19 cellular contexts compared by ENCODE assay signal in the genomic region with DNA sequence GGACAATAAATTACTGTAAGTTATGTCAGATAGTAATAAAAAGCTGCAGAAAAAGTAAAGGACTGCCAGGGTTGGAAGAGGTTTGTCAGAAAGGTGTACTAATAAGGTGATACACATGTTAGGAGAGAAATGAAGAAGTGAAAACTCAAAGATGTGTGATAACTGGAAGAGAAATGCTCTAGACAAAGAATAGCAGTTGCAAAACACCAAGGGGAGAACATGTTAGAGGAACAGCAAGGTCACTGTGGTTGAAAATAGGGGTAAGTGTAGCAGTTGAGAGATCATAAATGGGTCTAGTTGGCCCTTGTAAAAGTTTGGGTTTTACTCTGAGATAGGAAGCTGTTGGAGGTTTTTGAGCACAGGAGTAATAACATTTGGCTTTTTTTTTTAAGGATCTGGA. TPM values are rescaled to one million over a fixed set of nuclear protein-coding genes. Genes with fewer than 3 reads are reported as not detected.
DNase-seq lines count a peak whose midpoint lies in the region; ATAC-seq, FAIRE-seq and TF ChIP-seq lines count a peak whose summit lies in the region.
"Had no signal": no experiment of that assay in that cellular context is flagged by ENCODE, and none has a peak within 500 bp of the region (broad histone marks: within the 10 kb centered on the region; RNA-seq: fewer than 3 reads in every experiment).

No MANE protein-coding gene starts in this region.

- no peak overlapping the region for H3K14ac ChIP-seq in H9 (ENCODE audit: insufficient read depth, low read length)

- no peak overlapping the region for H2AFZ ChIP-seq in H9 (ENCODE audit: low read length)

- no peak for TF ChIP-seq CTCF in foreskin fibroblast (IDR thresholded peaks at IDR 0.05; ENCODE audit: low read depth, low read length)
- no peak for TF ChIP-seq CTCF in H9 (conservative IDR thresholded peaks at IDR 0.05)

- no peak overlapping the region for H2BK15ac ChIP-seq in H9 (ENCODE audit: low read depth, low read length)

- no peak overlapping the region for H3K23ac ChIP-seq in H9 (ENCODE audit: insufficient read length, low read depth, low read length)

- no peak overlapping the region for H3K4ac ChIP-seq in H9 (ENCODE audit: low read depth, low read length)

- no peaks in the 10 kb centered on the region for H3K23me2 ChIP-seq in H9 (ENCODE audit: insufficient read length, low read depth, low read length, poor library complexity, severe bottlenecking)

- no peak for TF ChIP-seq POLR2A in GM12891 (IDR thresholded peaks at IDR 0.05; ENCODE audit: low read depth, low read length)

- no peak overlapping the region for H3K27ac ChIP-seq in H9 (ENCODE audit: insufficient read length, low read depth, low read length)
- H3K27ac ChIP-seq: ovary had no signal

- no peaks in the 10 kb centered on the region for H3K79me1 ChIP-seq in H9 (ENCODE audit: insufficient read depth, low read depth, low read length, poor library complexity, severe bottlenecking)

- no peak overlapping the region for H3K18ac ChIP-seq in H9 (ENCODE audit: insufficient read length, low read depth, low read length)

- ATAC-seq in GM19372 (IDR thresholded peaks at IDR 0.05; ENCODE audit: low read depth, unreplicated experiment) (peak; percentile 86), HG02642 (IDR thresholded peaks at IDR 0.05; ENCODE audit: poor library complexity, unreplicated experiment) (peak; percentile 81), HG03354 (IDR thresholded peaks at IDR 0.05; ENCODE audit: poor library complexity, severe bottlenecking, unreplicated experiment) (peak; percentile 64)
- ATAC-seq: K562; stimulated activated naive CD8-positive, alpha-beta T cell treated with anti-CD3 and anti-CD28 coated beads, Interleukin-15, amount 100 ng/mL, for 72 hours had no signal

- H3K4me1 Mint-ChIP-seq in activated CD4-positive, alpha-beta T cell treated with anti-CD3 and anti-CD28 coated beads, Interleukin-2, amount 10 ng/mL, durations not matched to agents 24 days and 14 days: no peaks in the 10 kb centered on the region
- H3K4me1 Mint-ChIP-seq in H9: peaks cover 2 to 3% of the 10 kb centered on the region in 2 experiments
- H3K4me1 Mint-ChIP-seq: stimulated activated naive CD8-positive, alpha-beta T cell treated with anti-CD3 and anti-CD28 coated beads, Interleukin-15, amount 100 ng/mL, for 72 hours had no signal

- peaks cover 7% of the 10 kb centered on the region for H3K27me3 Mint-ChIP-seq in activated CD4-positive, alpha-beta T cell treated with anti-CD3 and anti-CD28 coated beads, Interleukin-2, amount 10 ng/mL, durations not matched to agents 24 days and 14 days
- no peaks in the 10 kb centered on the region for H3K27me3 Mint-ChIP-seq in H9 (ENCODE audit: low read depth)
- H3K27me3 Mint-ChIP-seq: stimulated activated naive CD8-positive, alpha-beta T cell treated with anti-CD3 and anti-CD28 coated beads, Interleukin-15, amount 100 ng/mL, for 72 hours had no signal

- no peak overlapping the region for H2BK5ac ChIP-seq in H9 (ENCODE audit: insufficient read length, low read length)

- H3K9ac ChIP-seq in H9 (ENCODE audit: extremely low read depth, insufficient read length, low read length): no peak overlapping the region

- FAIRE-seq in GM12891 (lab: Jason Lieb, UNC): peak; percentile 96
- FAIRE-seq: endometrium, H1, K562 had no signal

- no peaks in the 10 kb centered on the region for H3K9me3 ChIP-seq in H9 (ENCODE audit: control insufficient read depth, low read depth, low read length)
- H3K9me3 ChIP-seq: ovary had no signal

- no peak overlapping the region for H2AK5ac ChIP-seq in H9 (ENCODE audit: insufficient read length, low read length)

- H3K27ac Mint-ChIP-seq in activated CD4-positive, alpha-beta T cell treated with anti-CD3 and anti-CD28 coated beads, Interleukin-2, amount 10 ng/mL, durations not matched to agents 24 days and 14 days: no peak overlapping the region
- no peak overlapping the region for H3K27ac Mint-ChIP-seq in H9
- H3K27ac Mint-ChIP-seq: stimulated activated naive CD8-positive, alpha-beta T cell treated with anti-CD3 and anti-CD28 coated beads, Interleukin-15, amount 100 ng/mL, for 72 hours had no signal

- H2BK20ac ChIP-seq in H9 (ENCODE audit: low read depth, low read length, poor library complexity, severe bottlenecking): no peak overlapping the region

- H2BK12ac ChIP-seq in H9 (ENCODE audit: insufficient read length, low read depth, low read length): no peak overlapping the region

- H3K9me3 Mint-ChIP-seq in activated CD4-positive, alpha-beta T cell treated with anti-CD3 and anti-CD28 coated beads, Interleukin-2, amount 10 ng/mL, durations not matched to agents 24 days and 14 days: no peaks in the 10 kb centered on the region
- no peaks in the 10 kb centered on the region for H3K9me3 Mint-ChIP-seq in H9
- H3K9me3 Mint-ChIP-seq: stimulated activated naive CD8-positive, alpha-beta T cell treated with anti-CD3 and anti-CD28 coated beads, Interleukin-15, amount 100 ng/mL, for 72 hours had no signal

- no peak overlapping the region for H3K56ac ChIP-seq in H9 (ENCODE audit: insufficient read length, low read depth, low read length)

- no peaks in the 10 kb centered on the region for H3K27me3 ChIP-seq in H9 (ENCODE audit: insufficient read depth, low read length)
- H3K27me3 ChIP-seq: ovary had no signal

- no peak overlapping the region for H3K4me2 ChIP-seq in H9 (ENCODE audit: insufficient read depth, insufficient read length, low read length)

- no peak overlapping the region for H2BK120ac ChIP-seq in H9 (ENCODE audit: low read depth, low read length, poor library complexity, severe bottlenecking)

- H3K79me2 ChIP-seq in H9 (ENCODE audit: insufficient read depth, low read length): no peaks in the 10 kb centered on the region

- H3K4me1 ChIP-seq in H9 (ENCODE audit: insufficient read depth, low read length): no peaks in the 10 kb centered on the region

- no peak overlapping the region for H3K4me3 Mint-ChIP-seq in activated CD4-positive, alpha-beta T cell treated with anti-CD3 and anti-CD28 coated beads, Interleukin-2, amount 10 ng/mL, durations not matched to agents 24 days and 14 days
- no peak overlapping the region for H3K4me3 Mint-ChIP-seq in H9
- H3K4me3 Mint-ChIP-seq: stimulated activated naive CD8-positive, alpha-beta T cell treated with anti-CD3 and anti-CD28 coated beads, Interleukin-15, amount 100 ng/mL, for 72 hours had no signal

- no peaks in the 10 kb centered on the region for H3K36me3 Mint-ChIP-seq in activated CD4-positive, alpha-beta T cell treated with anti-CD3 and anti-CD28 coated beads, Interleukin-2, amount 10 ng/mL, durations not matched to agents 24 days and 14 days (ENCODE audit: low read depth)
- no peaks in the 10 kb centered on the region for H3K36me3 Mint-ChIP-seq in H9 (ENCODE audit: insufficient read depth in 1 of 3, low read depth in 3 of 3)

- intact Hi-C loops in activated CD4-positive, alpha-beta T cell treated with anti-CD3 and anti-CD28 coated beads, Interleukin-2, amount 10 ng/mL, durations not matched to agents 24 days and 14 days (cut with micrococcal nuclease): no loop called here

- H4K5ac ChIP-seq in H9 (ENCODE audit: insufficient read length, low read depth, low read length): no peak overlapping the region

- DNase-seq in GM12891 (ENCODE audit: insufficient read length, low spot score): peak; percentile 2
- no peak for DNase-seq in activated CD4-positive, alpha-beta T cell treated with anti-CD3 and anti-CD28 coated beads, Interleukin-2, amount 10 ng/mL, durations not matched to agents 24 days and 14 days
- no peak for DNase-seq in foreskin fibroblast
- DNase-seq in SW480 (ENCODE audit: low spot score): no peak
- DNase-seq in H9: no peak
- DNase-seq: activated T-cell treated with anti-CD3 and anti-CD28 coated beads for 4 hours; DND-41; glutamatergic neuron; NCI-H2171; ovary; RPMI8226; stimulated activated naive CD8-positive, alpha-beta T cell treated with anti-CD3 and anti-CD28 coated beads, Interleukin-15, amount 100 ng/mL, for 72 hours had no signal

- H3T11ph ChIP-seq in H9 (ENCODE audit: low read length): no peak overlapping the region

- H4K20me1 ChIP-seq in H9 (ENCODE audit: control insufficient read depth, insufficient read depth, insufficient read length): no peaks in the 10 kb centered on the region

- no peak overlapping the region for H4K8ac ChIP-seq in H9 (replicated peaks; ENCODE audit: insufficient read length, low read depth, low read length)

- no peak overlapping the region for H3K4me3 ChIP-seq in foreskin fibroblast (ENCODE audit: low read depth in 1 of 2, low read length in 2 of 2)
- H3K4me3 ChIP-seq: K562, lung, ovary had no signal

- no peak overlapping the region for H4K91ac ChIP-seq in H9 (ENCODE audit: insufficient read length, low read depth, low read length)

TF ChIP-seq in GM12891, 5 proteins besides CTCF, POLR2A, EP300 and RAD21:
- TF ChIP-seq SPI1 (IDR thresholded peaks at IDR 0.05; ENCODE audit: low read depth, low read length) (peak; percentile 95), POLR2AphosphoS5 (IDR thresholded peaks at IDR 0.05; ENCODE audit: low read depth, low read length) (no peak)

RNA-seq across cellular contexts. Expression of a gene that starts 46.9 kb away (rescaled TPM):
- polyA plus RNA-seq in GM12891 (2012; ENCODE audit: low read depth, missing spikeins): 13.2 TPM
- 1.3 and 1.7 TPM in 2 replicates for total RNA-seq in activated CD4-positive, alpha-beta T cell treated with anti-CD3 and anti-CD28 coated beads, Interleukin-2, amount 10 ng/mL, durations not matched to agents 24 days and 14 days
- total RNA-seq in H9 (2021): 5.3 and 5.6 TPM in 2 replicates

RNA-seq across cellular contexts. Expression of a gene that starts 51.7 kb away (rescaled TPM):
- polyA plus RNA-seq in GM12891 (2012; ENCODE audit: low read depth, missing spikeins): 17.4 TPM
- 44.5 and 44.7 TPM in 2 replicates for total RNA-seq in activated CD4-positive, alpha-beta T cell treated with anti-CD3 and anti-CD28 coated beads, Interleukin-2, amount 10 ng/mL, durations not matched to agents 24 days and 14 days
- total RNA-seq in H9 (2021): 36.4 and 40.2 TPM in 2 replicates
